ENCODE assay signal across 8 cellular contexts in genomic region chr12:31324116-31324844, GRCh38. TPM values are rescaled to one million over a fixed set of nuclear protein-coding genes. Genes with fewer than 3 reads are reported as not detected.
A peak's percentile ranks its signal among the peaks of the same experiment; 100 is the strongest.
DNase-seq lines count a peak whose midpoint lies in the region; ATAC-seq and TF ChIP-seq lines count a peak whose summit lies in the region.

No MANE protein-coding gene starts in this region.

- peaks cover 46% of the 10 kb centered on the region for H3K4me1 Mint-ChIP-seq in activated naive CD8-positive, alpha-beta T cell (ENCODE audit: low read depth)
- peaks cover 46% of the 10 kb centered on the region for H3K4me1 Mint-ChIP-seq in progenitor cell of endocrine pancreas (ENCODE audit: low read depth)

- CTCF ChIA-PET in SK-N-SH (lab: Yijun Ruan, JAX), result interaction anchor here (0.7 to 1.5 kb wide), 2 partner anchors 23 to 52 kb away, joined by 3 to 4 read pairs; no protein-coding TSS in a partner anchor

- peak overlapping the region; percentile 76 to 80 for H3K4me3 ChIP-seq in SK-N-SH (ENCODE audit: low read depth in 2 of 2, low read length in 1 of 2)
- H3K4me3 ChIP-seq in cardiac muscle cell, result peak overlapping the region; percentile 87

- no peaks in the 10 kb centered on the region for H3K27me3 Mint-ChIP-seq in activated naive CD8-positive, alpha-beta T cell
- H3K27me3 Mint-ChIP-seq in progenitor cell of endocrine pancreas, result no peaks in the 10 kb centered on the region

- peak overlapping the region; percentile 83 to 96 for H3K27ac ChIP-seq in SK-N-SH (ENCODE audit: low read depth in 2 of 2, low read length in 1 of 2)
- H3K27ac ChIP-seq in cardiac muscle cell, result peak overlapping the region; percentile 97

- H3K4me2 ChIP-seq in SK-N-SH, result peak overlapping the region; percentile 97

- no peaks in the 10 kb centered on the region for H3K36me3 ChIP-seq in SK-N-SH (replicated peaks in 1 of 2; ENCODE audit: control insufficient read depth in 1 of 2, insufficient read depth in 2 of 2, low read length in 1 of 2)
- H3K36me3 ChIP-seq in cardiac muscle cell, result no peaks in the 10 kb centered on the region

- H3K79me2 ChIP-seq in SK-N-SH (ENCODE audit: insufficient read depth), result peaks cover 65% of the 10 kb centered on the region

- POLR2A ChIA-PET in SK-N-SH (lab: Yijun Ruan, JAX), result no interaction called here

- H3K4me3 Mint-ChIP-seq in activated naive CD8-positive, alpha-beta T cell, result peak overlapping the region; percentile 99
- H3K4me3 Mint-ChIP-seq in progenitor cell of endocrine pancreas (ENCODE audit: low read depth), result peak overlapping the region; percentile 99

- H3K4me1 ChIP-seq in SK-N-SH (ENCODE audit: control insufficient read depth in 1 of 2, insufficient read depth in 2 of 2, low read depth in 1 of 2, low read length in 1 of 2) (peaks cover 4 to 22% of the 10 kb centered on the region in 2 experiments; a peak in 3 of 4 replicates), cardiac muscle cell (ENCODE audit: low read depth) (peaks cover 37% of the 10 kb centered on the region)

- H3F3A ChIP-seq in SK-N-SH (replicated peaks; ENCODE audit: insufficient read depth), result peaks cover 26% of the 10 kb centered on the region

- TF ChIP-seq RAD21 in SK-N-SH (IDR thresholded peaks at IDR 0.05; ENCODE audit: low read length), result no peak

- H3K36me3 Mint-ChIP-seq in activated naive CD8-positive, alpha-beta T cell, result peaks cover 3% of the 10 kb centered on the region
- H3K36me3 Mint-ChIP-seq in progenitor cell of endocrine pancreas (ENCODE audit: insufficient read depth), result peaks cover 3% of the 10 kb centered on the region

- ATAC-seq in GM19463 (IDR thresholded peaks at IDR 0.05; ENCODE audit: unreplicated experiment), result peak; percentile 28

- TF ChIP-seq CTCF in SK-N-SH (IDR thresholded peaks at IDR 0.05), result no peak
- no peak for TF ChIP-seq CTCF in cardiac muscle cell (IDR thresholded peaks at IDR 0.05; ENCODE audit: low read depth, low read length)
- peak; percentile 42 for TF ChIP-seq CTCF in progenitor cell of endocrine pancreas (IDR thresholded peaks at IDR 0.05; ENCODE audit: unreplicated experiment)

- H3K9me3 ChIP-seq in SK-N-SH (no peaks in the 10 kb centered on the region), cardiac muscle cell (ENCODE audit: low read depth) (no peaks in the 10 kb centered on the region)

- no peak for TF ChIP-seq EP300 in SK-N-SH (IDR thresholded peaks at IDR 0.05; ENCODE audit: borderline replicate concordance in 1 of 2, low read depth in 1 of 2, low read length in 1 of 2)

- WGBS in SK-N-SH (ENCODE audit: low lambda C conversion rate), result 0% methylated on average over 24 of the region's 81 CpGs

- H4K20me1 ChIP-seq in SK-N-SH (ENCODE audit: insufficient read depth), result peaks cover 13% of the 10 kb centered on the region

- H3K9me2 ChIP-seq in SK-N-SH, result no peaks in the 10 kb centered on the region

- no peaks in the 10 kb centered on the region for H3K9me3 Mint-ChIP-seq in activated naive CD8-positive, alpha-beta T cell (ENCODE audit: low read depth)
- no peaks in the 10 kb centered on the region for H3K9me3 Mint-ChIP-seq in progenitor cell of endocrine pancreas (ENCODE audit: low read depth)

- peak; percentile 35 for DNase-seq in COLO829 (ENCODE audit: low spot score)
- peak; percentile 66 for DNase-seq in HuH-7.5 (ENCODE audit: low spot score)
- DNase-seq in SK-N-SH, result peak; percentile 79
- DNase-seq in cardiac muscle cell (ENCODE audit: low read depth in 1 of 2, low spot score in 1 of 2), result peak; percentile 84 to 85
- DNase-seq in progenitor cell of endocrine pancreas (ENCODE audit: low spot score, unreplicated experiment), result peak; percentile 77
- peak; percentile 79 for DNase-seq in ureter (ENCODE audit: low spot score)

- peak overlapping the region; percentile 74 for H2AFZ ChIP-seq in SK-N-SH (ENCODE audit: low read depth)

- H3K27me3 ChIP-seq in SK-N-SH (ENCODE audit: insufficient read depth) (no peaks in the 10 kb centered on the region), cardiac muscle cell (no peaks in the 10 kb centered on the region)

- H3K27ac Mint-ChIP-seq in activated naive CD8-positive, alpha-beta T cell, result peak overlapping the region; percentile 100
- H3K27ac Mint-ChIP-seq in progenitor cell of endocrine pancreas, result peak overlapping the region; percentile 99

- H3K9ac ChIP-seq in SK-N-SH, result peak overlapping the region; percentile 86

TF ChIP-seq in SK-N-SH, 30 proteins besides CTCF, POLR2A, EP300 and RAD21:
- TF ChIP-seq MXI1 (IDR thresholded peaks at IDR 0.05; ENCODE audit: low read depth, low read length), result peak; percentile 86
- peak; percentile 56; the same call in 1 of the 2 replicates for TF ChIP-seq TAF1 (IDR thresholded peaks at IDR 0.05; ENCODE audit: borderline replicate concordance, low read depth, low read length)
- TF ChIP-seq MEF2A (IDR thresholded peaks at IDR 0.05; ENCODE audit: borderline replicate concordance, low read depth), result no peak
- no peak for TF ChIP-seq REST (IDR thresholded peaks at IDR 0.05; ENCODE audit: low read depth, low read length)
- TF ChIP-seq YY1 (IDR thresholded peaks at IDR 0.05; ENCODE audit: low read depth), result no peak
- TF ChIP-seq MAX (IDR thresholded peaks at IDR 0.05; ENCODE audit: low read depth), result peak; percentile 58; the same call in 1 of the 2 replicates
- no peak for TF ChIP-seq EZH2phosphoT487 (IDR thresholded peaks at IDR 0.05; ENCODE audit: borderline replicate concordance, low read depth)
- no peak for TF ChIP-seq ELF1 (IDR thresholded peaks at IDR 0.05)
- 0 out of 2 replicates have a peak, but pooled peaks have one; percentile 40 for TF ChIP-seq FOXJ3 (CRISPR knock-in tag; IDR thresholded peaks at IDR 0.05)
- no peak for TF ChIP-seq RCOR1 (IDR thresholded peaks at IDR 0.05; ENCODE audit: low read length)
- TF ChIP-seq TCF12 (IDR thresholded peaks at IDR 0.05), result no peak
- no peak; the same call in 1 of the 2 replicates for TF ChIP-seq NFIC (IDR thresholded peaks at IDR 0.05; ENCODE audit: borderline replicate concordance)

RNA-seq across cellular contexts. Expression of gene SINHCAF, which starts 1.7 kb away (rescaled TPM):
- 22.2 and 24.3 TPM in 2 replicates for polyA plus RNA-seq in SK-N-SH (2012; rRNA removed)
- polyA plus RNA-seq in SK-N-SH (2012; cell fraction: cytosol; rRNA removed), result 37.0 and 47.4 TPM in 2 replicates
- polyA plus RNA-seq in SK-N-SH (2012; cell fraction: nucleus; rRNA removed), result 8.4 and 19.6 TPM in 2 replicates
- 137 and 176 TPM in 2 replicates for total RNA-seq in cardiac muscle cell
- 102 and 172 TPM in 2 replicates for polyA plus RNA-seq in cardiac muscle cell
- total RNA-seq in progenitor cell of endocrine pancreas, result 391 and 408 TPM in 2 replicates
- 88.4 TPM for total RNA-seq in ureter

Comparison
In these comparisons a context has a peak if more than half of its experiments do, and no peak if none do; other contexts are left out.
1. Peak in every context shown above with its lines: DNase-seq, ATAC-seq, H3K4me3 ChIP-seq and H3K27ac ChIP-seq.